8 cellular contexts compared by ENCODE assay signal in genomic region chr2:121529439-121530209, GRCh38. TPM values are rescaled to one million over a fixed set of nuclear protein-coding genes. Genes with fewer than 3 reads are reported as not detected.
DNase-seq lines count a peak whose midpoint lies in the region; ATAC-seq and TF ChIP-seq lines count a peak whose summit lies in the region.

No MANE protein-coding gene starts in this region.

- peak overlapping the region; percentile 98 for H3K27ac Mint-ChIP-seq in activated CD4-positive, alpha-beta T cell treated with anti-CD3 and anti-CD28 coated beads, Interleukin-2, amount 10 ng/mL, durations not matched to agents 7 days and 5 days
- H3K27ac Mint-ChIP-seq in HFFc6: peak overlapping the region; percentile 91
- H3K27ac Mint-ChIP-seq in naive thymus-derived CD8-positive, alpha-beta T cell: peak overlapping the region; percentile 92 to 100 (median 99)

- H3K4me1 Mint-ChIP-seq in activated CD4-positive, alpha-beta T cell treated with anti-CD3 and anti-CD28 coated beads, Interleukin-2, amount 10 ng/mL, durations not matched to agents 7 days and 5 days: peaks cover 57% of the 10 kb centered on the region
- peaks cover 36% of the 10 kb centered on the region for H3K4me1 Mint-ChIP-seq in HFFc6 (ENCODE audit: low read depth)
- peaks cover 15 to 46% (median 33%) of the 10 kb centered on the region in 4 donors for H3K4me1 Mint-ChIP-seq in naive thymus-derived CD8-positive, alpha-beta T cell

- POLR2A ChIA-PET in activated CD4-positive, alpha-beta T cell treated with anti-CD3 and anti-CD28 coated beads, Interleukin-2, amount 10 ng/mL, durations not matched to agents 7 days and 5 days (lab: Charles Lee): interaction anchor here (0.5 to 1.5 kb wide), 5 partner anchors 16 to 150 kb away, joined by 3 to 12 read pairs (median 3); no protein-coding TSS in a partner anchor
- POLR2A ChIA-PET in naive thymus-derived CD8-positive, alpha-beta T cell (lab: Charles Lee): interaction anchor here (1.1 to 4.6 kb wide), 9 partner anchors 8 to 227 kb away, joined by 3 to 105 read pairs (median 8); partner anchors contain the start of genes CLASP1, NIFK and TSN

- no peaks in the 10 kb centered on the region for H3K9me3 Mint-ChIP-seq in activated CD4-positive, alpha-beta T cell treated with anti-CD3 and anti-CD28 coated beads, Interleukin-2, amount 10 ng/mL, durations not matched to agents 7 days and 5 days
- peaks cover 7% of the 10 kb centered on the region for H3K9me3 Mint-ChIP-seq in HFFc6
- no peaks in the 10 kb centered on the region for H3K9me3 Mint-ChIP-seq in naive thymus-derived CD8-positive, alpha-beta T cell

- ATAC-seq in naive thymus-derived CD8-positive, alpha-beta T cell: peak in 1 of 2 donors; percentile 2

- peak overlapping the region; percentile 86 for H3K4me3 Mint-ChIP-seq in activated CD4-positive, alpha-beta T cell treated with anti-CD3 and anti-CD28 coated beads, Interleukin-2, amount 10 ng/mL, durations not matched to agents 7 days and 5 days
- H3K4me3 Mint-ChIP-seq in HFFc6: peak overlapping the region; percentile 90
- peak overlapping the region; percentile 88 to 97 (median 95) for H3K4me3 Mint-ChIP-seq in naive thymus-derived CD8-positive, alpha-beta T cell

- TF ChIP-seq CTCF in HFFc6 (IDR thresholded peaks at IDR 0.05) (no peak), fibroblast of pulmonary artery (IDR thresholded peaks at IDR 0.05; ENCODE audit: low read length, missing control alignments) (no peak)

- no peaks in the 10 kb centered on the region for H3K27me3 Mint-ChIP-seq in activated CD4-positive, alpha-beta T cell treated with anti-CD3 and anti-CD28 coated beads, Interleukin-2, amount 10 ng/mL, durations not matched to agents 7 days and 5 days
- H3K27me3 Mint-ChIP-seq in HFFc6 (ENCODE audit: insufficient read depth): peaks cover 14% of the 10 kb centered on the region
- H3K27me3 Mint-ChIP-seq in naive thymus-derived CD8-positive, alpha-beta T cell: no peaks in the 10 kb centered on the region

- H3K4me3 ChIP-seq in fibroblast of pulmonary artery (replicated peaks; ENCODE audit: low read depth, low read length): peak overlapping the region; percentile 77

- peaks cover 21% of the 10 kb centered on the region for H3K36me3 Mint-ChIP-seq in activated CD4-positive, alpha-beta T cell treated with anti-CD3 and anti-CD28 coated beads, Interleukin-2, amount 10 ng/mL, durations not matched to agents 7 days and 5 days (ENCODE audit: low read depth)
- no peaks in the 10 kb centered on the region for H3K36me3 Mint-ChIP-seq in HFFc6 (ENCODE audit: low read depth)
- peaks cover 0 to 25% (median 0%) of the 10 kb centered on the region in 3 donors for H3K36me3 Mint-ChIP-seq in naive thymus-derived CD8-positive, alpha-beta T cell

- DNase-seq in activated CD4-positive, alpha-beta T cell treated with anti-CD3 and anti-CD28 coated beads, Interleukin-2, amount 10 ng/mL, durations not matched to agents 7 days and 5 days: no peak
- no peak for DNase-seq in activated CD4-positive, alpha-beta T cell treated with anti-CD3 and anti-CD28 coated beads for 4 hours
- DNase-seq in HFFc6 (no peak), NCI-H1930 (lab: John Stamatoyannopoulos, UW) (peak; percentile 43 to 47), fibroblast of pulmonary artery (ENCODE audit: low read depth) (peak; percentile 59), GOT3 (lab: John Stamatoyannopoulos, UW) (no peak)
- peak; percentile 32 for DNase-seq in activated CD8-positive, alpha-beta memory T cell treated with anti-CD3 and anti-CD28 coated beads, Interleukin-2, amount 50 U/mL, for 4 hours
- peak in 3 of 10 donors; percentile 3 to 29 (median 4) for DNase-seq in naive thymus-derived CD8-positive, alpha-beta T cell

- CTCF ChIA-PET in activated CD4-positive, alpha-beta T cell treated with anti-CD3 and anti-CD28 coated beads, Interleukin-2, amount 10 ng/mL, durations not matched to agents 7 days and 5 days (lab: Charles Lee): interaction anchor here (0.5 to 1.4 kb wide), 7 partner anchors 24 to 206 kb away, joined by 3 to 6 read pairs (median 3); partner anchors contain the start of gene CLASP1

RNA-seq across cellular contexts. Expression of gene RNU4ATAC, which starts 1.1 kb away (rescaled TPM):
- not detected for total RNA-seq in activated CD4-positive, alpha-beta T cell treated with anti-CD3 and anti-CD28 coated beads, Interleukin-2, amount 10 ng/mL, durations not matched to agents 7 days and 5 days
- not detected for total RNA-seq in HFFc6 (2021; fragmentation: NEBNext Ultra II Directional; extraction: Animal tissue kit (Norgen Biotek cat#: 25700))
- not detected for total RNA-seq in naive thymus-derived CD8-positive, alpha-beta T cell
- not detected for polyA plus RNA-seq in naive thymus-derived CD8-positive, alpha-beta T cell

Comparison
In these comparisons a context has a peak if more than half of its experiments do, and no peak if none do; other contexts are left out.
1. DNase-seq: peak in NCI-H1930 (2 of 2), activated CD8-positive, alpha-beta memory T cell treated with anti-CD3 and anti-CD28 coated beads, Interleukin-2, amount 50 U/mL, for 4 hours (single experiment) and fibroblast of pulmonary artery (single experiment); none in activated CD4-positive, alpha-beta T cell treated with anti-CD3 and anti-CD28 coated beads, Interleukin-2, amount 10 ng/mL, durations not matched to agents 7 days and 5 days (single experiment), activated CD4-positive, alpha-beta T cell treated with anti-CD3 and anti-CD28 coated beads for 4 hours (0 of 2), HFFc6 (single experiment) and GOT3 (single experiment).
2. Peak in every context shown above with its lines, with median percentiles within 50 percentile points of each other: H3K27ac Mint-ChIP-seq and H3K4me3 Mint-ChIP-seq.